ENCODE assay signal across 8 cellular contexts in genomic region chr20:58306421-58307261, GRCh38. TPM values are rescaled to one million over a fixed set of nuclear protein-coding genes. Genes with fewer than 3 reads are reported as not detected.
DNase-seq lines count a peak whose midpoint lies in the region; ATAC-seq, FAIRE-seq and TF ChIP-seq lines count a peak whose summit lies in the region.

No MANE protein-coding gene starts in this region.

- DNase-seq in Ammon's horn (ENCODE audit: low spot score) (peak; percentile 53), PC-3 (peak; percentile 57), kidney (no peak), Caco-2 (no peak)
- DNase-seq in activated T-cell treated with anti-CD3 and anti-CD28 coated beads, Interleukin-2, amount 50 U/mL, for 24 hours, result peak; percentile 66

- H4K20me1 ChIP-seq in PC-3 (ENCODE audit: low read length), result peaks cover 6% of the 10 kb centered on the region; the same call in 1 of the 2 replicates

- no peaks in the 10 kb centered on the region for H3K9me2 ChIP-seq in PC-3 (replicated peaks; ENCODE audit: low read length)

- H3F3A ChIP-seq in PC-3 (ENCODE audit: low read length, unreplicated experiment), result no peaks in the 10 kb centered on the region

- intact Hi-C loops in PC-3 (cut with micrococcal nuclease), result loop anchor here (5.0 kb wide), 1 partner anchor 81 kb away; the partner anchor contains the start of gene VAPB
- intact Hi-C loops in kidney (cut with DNase I), result loop anchor here (5.0 kb wide), 1 partner anchor 261 kb away; no protein-coding TSS in a partner anchor
- intact Hi-C loops in Caco-2 (cut with micrococcal nuclease; ENCODE audit: unreplicated experiment), result no loop called here

- no peak overlapping the region for H2AFZ ChIP-seq in PC-3 (ENCODE audit: low read length)

- no peak overlapping the region for H3K9ac ChIP-seq in PC-3 (ENCODE audit: low read length)
- H3K9ac ChIP-seq in kidney (ENCODE audit: low read length in 2 of 2), result no peak overlapping the region

- CTCF ChIA-PET in PC-3 (lab: Charles Lee), result no interaction called here
- CTCF ChIA-PET in Caco-2 (lab: Charles Lee), result interaction anchor here (0.6 kb wide), 1 partner anchor 155 kb away, joined by 3 read pairs; no protein-coding TSS in a partner anchor

- H3K27ac ChIP-seq in PC-3 (ENCODE audit: low read length) (peak overlapping the region; percentile 36), kidney (ENCODE audit: low read depth in 2 of 2, low read length in 2 of 2) (peak overlapping the region; percentile 27 to 65)

- FAIRE-seq in kidney (lab: Jason Lieb, UNC), result no peak

- H3K27me3 ChIP-seq in PC-3 (ENCODE audit: low read length) (no peaks in the 10 kb centered on the region), Caco-2 (replicated peaks; ENCODE audit: control insufficient read depth, insufficient read depth, low read length) (no peaks in the 10 kb centered on the region)

- H3K27ac Mint-ChIP-seq in activated T-cell treated with anti-CD3 and anti-CD28 coated beads, Interleukin-2, amount 50 U/mL, for 24 hours, result peak overlapping the region; percentile 94
- H3K27ac Mint-ChIP-seq in stimulated activated memory B cell treated with anti-CD40 and anti-IgM and Interleukin-4, amounts not matched to agents 10 μg/mL and 1 μg/mL and 100 μg/mL, for 72 hours, result peak overlapping the region; percentile 87
- no peak overlapping the region for H3K27ac Mint-ChIP-seq in Caco-2 (ENCODE audit: unreplicated experiment)

- peak overlapping the region; percentile 15; the same call in 1 of the 2 replicates for H3K4me2 ChIP-seq in PC-3 (ENCODE audit: low read length)

- peak; percentile 56 for ATAC-seq in GM21786 (IDR thresholded peaks at IDR 0.05; ENCODE audit: unreplicated experiment)
- peak; percentile 7; the same call in 1 of the 2 replicates for ATAC-seq in PC-3
- ATAC-seq in stimulated activated memory B cell treated with anti-CD40 and anti-IgM and Interleukin-4, amounts not matched to agents 10 μg/mL and 1 μg/mL and 100 μg/mL, for 72 hours, result peak; percentile 82
- no peak for ATAC-seq in HG02970 (IDR thresholded peaks at IDR 0.05; ENCODE audit: low FRiP score, unreplicated experiment)

- peak overlapping the region; percentile 83 for H3K4me3 Mint-ChIP-seq in activated T-cell treated with anti-CD3 and anti-CD28 coated beads, Interleukin-2, amount 50 U/mL, for 24 hours
- H3K4me3 Mint-ChIP-seq in stimulated activated memory B cell treated with anti-CD40 and anti-IgM and Interleukin-4, amounts not matched to agents 10 μg/mL and 1 μg/mL and 100 μg/mL, for 72 hours, result peak overlapping the region; percentile 32
- no peak overlapping the region for H3K4me3 Mint-ChIP-seq in Caco-2 (ENCODE audit: unreplicated experiment)

- H3K27me3 Mint-ChIP-seq in activated T-cell treated with anti-CD3 and anti-CD28 coated beads, Interleukin-2, amount 50 U/mL, for 24 hours, result no peaks in the 10 kb centered on the region
- H3K27me3 Mint-ChIP-seq in stimulated activated memory B cell treated with anti-CD40 and anti-IgM and Interleukin-4, amounts not matched to agents 10 μg/mL and 1 μg/mL and 100 μg/mL, for 72 hours, result no peaks in the 10 kb centered on the region
- no peaks in the 10 kb centered on the region for H3K27me3 Mint-ChIP-seq in Caco-2 (ENCODE audit: insufficient read depth, unreplicated experiment)

- peaks cover 28% of the 10 kb centered on the region for H3K79me2 ChIP-seq in PC-3 (ENCODE audit: low read length)

- H3K9me3 ChIP-seq in PC-3 (ENCODE audit: low read length), result no peaks in the 10 kb centered on the region
- H3K9me3 ChIP-seq in kidney (ENCODE audit: control insufficient read depth in 1 of 2, low read length in 2 of 2), result no peaks in the 10 kb centered on the region
- no peaks in the 10 kb centered on the region; the same call in 1 of the 2 replicates for H3K9me3 ChIP-seq in Caco-2

- TF ChIP-seq CTCF in PC-3 (conservative IDR thresholded peaks at IDR 0.05; ENCODE audit: low read depth, low read length) (no peak), kidney (IDR thresholded peaks at IDR 0.05; ENCODE audit: borderline replicate concordance, extremely low read depth, insufficient read depth) (no peak), Caco-2 (IDR thresholded peaks at IDR 0.05; ENCODE audit: insufficient read depth in 1 of 2, low read depth in 1 of 2, low read length in 1 of 2, severe bottlenecking in 1 of 2, unreplicated experiment in 1 of 2) (no peak)

- peaks cover 18% of the 10 kb centered on the region for H3K36me3 Mint-ChIP-seq in activated T-cell treated with anti-CD3 and anti-CD28 coated beads, Interleukin-2, amount 50 U/mL, for 24 hours (ENCODE audit: low read depth)
- H3K36me3 Mint-ChIP-seq in stimulated activated memory B cell treated with anti-CD40 and anti-IgM and Interleukin-4, amounts not matched to agents 10 μg/mL and 1 μg/mL and 100 μg/mL, for 72 hours, result peaks cover 28% of the 10 kb centered on the region
- H3K36me3 Mint-ChIP-seq in Caco-2 (ENCODE audit: insufficient read depth, unreplicated experiment), result peaks cover 5% of the 10 kb centered on the region

- H3K4me3 ChIP-seq in PC-3 (ENCODE audit: low read length) (no peak overlapping the region), kidney (ENCODE audit: low read length in 2 of 2) (peak overlapping the region in 1 of 2 donors; percentile 30), Caco-2 (ENCODE audit: low read depth, low read length) (no peak overlapping the region)

- peaks cover 65% of the 10 kb centered on the region for H3K4me1 Mint-ChIP-seq in activated T-cell treated with anti-CD3 and anti-CD28 coated beads, Interleukin-2, amount 50 U/mL, for 24 hours (ENCODE audit: low read depth)
- peaks cover 65% of the 10 kb centered on the region for H3K4me1 Mint-ChIP-seq in stimulated activated memory B cell treated with anti-CD40 and anti-IgM and Interleukin-4, amounts not matched to agents 10 μg/mL and 1 μg/mL and 100 μg/mL, for 72 hours
- H3K4me1 Mint-ChIP-seq in Caco-2 (ENCODE audit: low read depth, unreplicated experiment), result peaks cover 12% of the 10 kb centered on the region

- H3K4me1 ChIP-seq in PC-3 (ENCODE audit: insufficient read depth, low read length), result peaks cover 37% of the 10 kb centered on the region
- H3K4me1 ChIP-seq in kidney (ENCODE audit: control insufficient read depth in 1 of 2, insufficient read depth in 1 of 2, low read depth in 1 of 2, low read length in 2 of 2), result peaks cover 4 to 6% of the 10 kb centered on the region in 2 donors
- H3K4me1 ChIP-seq in Caco-2, result peaks cover 12% of the 10 kb centered on the region; the same call in 1 of the 2 replicates

- H3K36me3 ChIP-seq in PC-3 (ENCODE audit: low read depth, low read length) (peaks cover 8% of the 10 kb centered on the region; the same call in 1 of the 2 replicates), kidney (ENCODE audit: control insufficient read depth in 1 of 2, insufficient read depth in 2 of 2, low read length in 2 of 2) (peaks cover 0 to 4% of the 10 kb centered on the region in 2 donors), Caco-2 (ENCODE audit: control insufficient read depth, insufficient read depth, low read length) (no peaks in the 10 kb centered on the region)

- POLR2A ChIA-PET in PC-3 (lab: Charles Lee; ENCODE audit: unreplicated experiment) (interaction anchor here (0.5 kb wide), 1 partner anchor 83 kb away, joined by 3 read pairs; no protein-coding TSS in a partner anchor), Caco-2 (lab: Charles Lee) (no interaction called here)

- no peaks in the 10 kb centered on the region for H3K9me3 Mint-ChIP-seq in activated T-cell treated with anti-CD3 and anti-CD28 coated beads, Interleukin-2, amount 50 U/mL, for 24 hours
- H3K9me3 Mint-ChIP-seq in stimulated activated memory B cell treated with anti-CD40 and anti-IgM and Interleukin-4, amounts not matched to agents 10 μg/mL and 1 μg/mL and 100 μg/mL, for 72 hours, result no peaks in the 10 kb centered on the region
- no peaks in the 10 kb centered on the region for H3K9me3 Mint-ChIP-seq in Caco-2 (ENCODE audit: unreplicated experiment)

- TSS peak; percentile 9 for BruUV-seq in PC-3 (replicated peaks; lab: Mats Ljungman, UMichigan)
- no TSS peak for BruUV-seq in Caco-2 (replicated peaks; lab: Mats Ljungman, UMichigan)

RNA-seq across cellular contexts. Expression of gene RAB22A, which starts 2.9 kb away (rescaled TPM):
- total RNA-seq in PC-3 (2014; rRNA removed) (47.4 and 55.0 TPM in 2 replicates), kidney (20.7 TPM), Caco-2 (2022) (24.1 and 25.7 TPM in 2 replicates)
- polyA plus RNA-seq in kidney (ENCODE audit: insufficient read depth, low read depth, low replicate concordance), result 7.0 TPM

Comparison
In these comparisons a context has a peak if more than half of its experiments do, and no peak if none do; other contexts are left out.
1. DNase-seq: peak in Ammon's horn (single experiment), PC-3 (single experiment) and activated T-cell treated with anti-CD3 and anti-CD28 coated beads, Interleukin-2, amount 50 U/mL, for 24 hours (single experiment); none in kidney (single experiment) and Caco-2 (0 of 2).